In genomic region chr14:50778757-50779483, GRCh38 we compare ENCODE assay signal across 13 cellular contexts. TPM values are rescaled to one million over a fixed set of nuclear protein-coding genes. Genes with fewer than 3 reads are reported as not detected.
DNase-seq lines count a peak whose midpoint lies in the region; ATAC-seq and TF ChIP-seq lines count a peak whose summit lies in the region.
"Had no signal": no experiment of that assay in that cellular context is flagged by ENCODE, and none has a peak within 500 bp of the region (broad histone marks: within the 10 kb centered on the region; RNA-seq: fewer than 3 reads in every experiment).

No MANE protein-coding gene starts in this region.

- no peak for DNase-seq in CD4-positive, alpha-beta T cell
- DNase-seq in H9 (no peak), mesothelial cell of epicardium (ENCODE audit: low spot score in 2 of 2, unreplicated experiment in 2 of 2) (no peak), cerebellum (ENCODE audit: low spot score) (no peak), mesenteric fat pad (ENCODE audit: low spot score) (no peak)
- DNase-seq in activated naive CD8-positive, alpha-beta T cell treated with anti-CD3 and anti-CD28 coated beads, Interleukin-2, amount 10 ng/mL, durations not matched to agents 7 days and 5 days: no peak
- DNase-seq in stimulated activated CD8-positive, alpha-beta memory T cell treated with anti-CD3 and anti-CD28 coated beads, Interleukin-4, amount 100 ng/mL, for 48 hours: no peak
- DNase-seq: foreskin melanocyte; KG1; left colon; OCI-M1; stimulated activated naive CD4-positive, alpha-beta T cell treated with Interleukin-2 at 50 U/mL for 16 hours had no signal

- no peaks in the 10 kb centered on the region for H4K20me1 ChIP-seq in H9 (ENCODE audit: control insufficient read depth, insufficient read depth, insufficient read length)

- no peak overlapping the region for H4K91ac ChIP-seq in H9 (ENCODE audit: insufficient read length, low read depth, low read length)

- H2BK15ac ChIP-seq in H9 (ENCODE audit: low read depth, low read length): no peak overlapping the region

- H3K27me3 ChIP-seq in CD4-positive, alpha-beta T cell (ENCODE audit: control insufficient read depth, insufficient read depth, low read length): no peaks in the 10 kb centered on the region
- H3K27me3 ChIP-seq in H9 (ENCODE audit: insufficient read depth, low read length): no peaks in the 10 kb centered on the region

- H3K4me3 Mint-ChIP-seq in CD4-positive, alpha-beta T cell: no peak overlapping the region
- H3K4me3 Mint-ChIP-seq in H9: no peak overlapping the region
- H3K4me3 Mint-ChIP-seq in activated naive CD8-positive, alpha-beta T cell treated with anti-CD3 and anti-CD28 coated beads, Interleukin-2, amount 10 ng/mL, durations not matched to agents 7 days and 5 days: no peak overlapping the region
- no peak overlapping the region for H3K4me3 Mint-ChIP-seq in mesothelial cell of epicardium

- H2BK20ac ChIP-seq in H9 (ENCODE audit: low read depth, low read length, poor library complexity, severe bottlenecking): no peak overlapping the region

- no peak overlapping the region for H3K18ac ChIP-seq in H9 (ENCODE audit: insufficient read length, low read depth, low read length)

- intact Hi-C loops in CD4-positive, alpha-beta T cell (cut with DNase I, micrococcal nuclease): loop anchor here (1.0 to 10.0 kb wide), 6 partner anchors 81 to 464 kb away; partner anchors contain the start of genes DMAC2L (in 1 of the 2) and L2HGDH (in 1 of the 2)

- H2BK5ac ChIP-seq in H9 (ENCODE audit: insufficient read length, low read length): no peak overlapping the region

- no peak overlapping the region for H3K23ac ChIP-seq in H9 (ENCODE audit: insufficient read length, low read depth, low read length)

- no CpG with 5 or more reads among the region's 5 CpGs for WGBS in H9 (ENCODE audit: extremely low coverage, insufficient read length, low lambda C conversion rate)

- TF ChIP-seq CTCF in CD4-positive, alpha-beta T cell (IDR thresholded peaks at IDR 0.05): no peak
- TF ChIP-seq CTCF in H9 (conservative IDR thresholded peaks at IDR 0.05): no peak
- no peak for TF ChIP-seq CTCF in mesothelial cell of epicardium (IDR thresholded peaks at IDR 0.05; ENCODE audit: unreplicated experiment)

- H3K14ac ChIP-seq in H9 (ENCODE audit: insufficient read depth, low read length): no peak overlapping the region

- no peak overlapping the region for H2AK5ac ChIP-seq in H9 (ENCODE audit: insufficient read length, low read length)

- peak overlapping the region; percentile 54 for H3K27ac Mint-ChIP-seq in CD4-positive, alpha-beta T cell
- H3K27ac Mint-ChIP-seq in H9: peak overlapping the region in 2 of 3 experiments; percentile 14 to 81; a peak in 2 of 7 replicates
- peak overlapping the region; percentile 32 for H3K27ac Mint-ChIP-seq in activated naive CD8-positive, alpha-beta T cell treated with anti-CD3 and anti-CD28 coated beads, Interleukin-2, amount 10 ng/mL, durations not matched to agents 7 days and 5 days
- peak overlapping the region; percentile 1 for H3K27ac Mint-ChIP-seq in mesothelial cell of epicardium

- no peak overlapping the region for H3K4me2 ChIP-seq in H9 (ENCODE audit: insufficient read depth, insufficient read length, low read length)

- no peaks in the 10 kb centered on the region for H3K4me1 ChIP-seq in H9 (ENCODE audit: insufficient read depth, low read length)

- H2AFZ ChIP-seq in H9 (ENCODE audit: low read length): no peak overlapping the region

- no peaks in the 10 kb centered on the region for H3K27me3 Mint-ChIP-seq in CD4-positive, alpha-beta T cell
- no peaks in the 10 kb centered on the region for H3K27me3 Mint-ChIP-seq in H9 (ENCODE audit: low read depth)
- no peaks in the 10 kb centered on the region for H3K27me3 Mint-ChIP-seq in activated naive CD8-positive, alpha-beta T cell treated with anti-CD3 and anti-CD28 coated beads, Interleukin-2, amount 10 ng/mL, durations not matched to agents 7 days and 5 days
- H3K27me3 Mint-ChIP-seq in mesothelial cell of epicardium (ENCODE audit: low read depth): no peaks in the 10 kb centered on the region

- no peak overlapping the region for H3K27ac ChIP-seq in CD4-positive, alpha-beta T cell (ENCODE audit: low read depth, low read length)
- H3K27ac ChIP-seq in H9 (ENCODE audit: insufficient read length, low read depth, low read length): no peak overlapping the region

- H3K56ac ChIP-seq in H9 (ENCODE audit: insufficient read length, low read depth, low read length): no peak overlapping the region

- H4K5ac ChIP-seq in H9 (ENCODE audit: insufficient read length, low read depth, low read length): no peak overlapping the region

- H3K4me1 Mint-ChIP-seq in CD4-positive, alpha-beta T cell (ENCODE audit: low read depth): peaks cover 77% of the 10 kb centered on the region
- H3K4me1 Mint-ChIP-seq in H9 (peaks cover 8 to 12% of the 10 kb centered on the region in 2 experiments), mesothelial cell of epicardium (peaks cover 18% of the 10 kb centered on the region)
- H3K4me1 Mint-ChIP-seq in activated naive CD8-positive, alpha-beta T cell treated with anti-CD3 and anti-CD28 coated beads, Interleukin-2, amount 10 ng/mL, durations not matched to agents 7 days and 5 days: peaks cover 22% of the 10 kb centered on the region

- H2BK120ac ChIP-seq in H9 (ENCODE audit: low read depth, low read length, poor library complexity, severe bottlenecking): no peak overlapping the region

- no peak for ATAC-seq in CD4-positive, alpha-beta T cell (ENCODE audit: poor library complexity)
- no peak for ATAC-seq in activated naive CD8-positive, alpha-beta T cell treated with anti-CD3 and anti-CD28 coated beads, Interleukin-2, amount 10 ng/mL, durations not matched to agents 7 days and 5 days (ENCODE audit: low read depth)
- no peak for ATAC-seq in GM19467 (IDR thresholded peaks at IDR 0.05; ENCODE audit: unreplicated experiment)

- no peaks in the 10 kb centered on the region for H3K9me3 ChIP-seq in CD4-positive, alpha-beta T cell (ENCODE audit: control insufficient read depth, low read length)
- no peaks in the 10 kb centered on the region for H3K9me3 ChIP-seq in H9 (ENCODE audit: control insufficient read depth, low read depth, low read length)

- H3K4ac ChIP-seq in H9 (ENCODE audit: low read depth, low read length): no peak overlapping the region

- CTCF ChIA-PET in CD4-positive, alpha-beta T cell (lab: Charles Lee): interaction anchor here (1.1 to 3.6 kb wide), 9 partner anchors 9 to 247 kb away, joined by 3 to 43 read pairs (median 8); partner anchors contain the start of gene MAP4K5

- POLR2A ChIA-PET in CD4-positive, alpha-beta T cell (lab: Charles Lee): interaction anchor here (0.8 to 4.0 kb wide), 5 partner anchors 12 to 81 kb away, joined by 3 to 35 read pairs (median 4); partner anchors contain the start of gene NIN
- POLR2A ChIA-PET in activated naive CD8-positive, alpha-beta T cell treated with anti-CD3 and anti-CD28 coated beads, Interleukin-2, amount 10 ng/mL, durations not matched to agents 7 days and 5 days (lab: Charles Lee): no interaction called here

- no peaks in the 10 kb centered on the region for H3K79me1 ChIP-seq in H9 (ENCODE audit: insufficient read depth, low read depth, low read length, poor library complexity, severe bottlenecking)

- no peak overlapping the region for H2BK12ac ChIP-seq in H9 (ENCODE audit: insufficient read length, low read depth, low read length)

- H3K9ac ChIP-seq in H9 (ENCODE audit: extremely low read depth, insufficient read length, low read length): no peak overlapping the region

- no peak overlapping the region for H3T11ph ChIP-seq in H9 (ENCODE audit: low read length)

- no peak overlapping the region for H4K8ac ChIP-seq in H9 (replicated peaks; ENCODE audit: insufficient read length, low read depth, low read length)

- H3K36me3 Mint-ChIP-seq in CD4-positive, alpha-beta T cell (ENCODE audit: low read depth): peaks cover 38% of the 10 kb centered on the region
- H3K36me3 Mint-ChIP-seq in H9 (ENCODE audit: insufficient read depth in 1 of 3, low read depth in 3 of 3) (no peaks in the 10 kb centered on the region; a peak in 2 of 7 replicates), mesothelial cell of epicardium (no peaks in the 10 kb centered on the region)
- H3K36me3 Mint-ChIP-seq in activated naive CD8-positive, alpha-beta T cell treated with anti-CD3 and anti-CD28 coated beads, Interleukin-2, amount 10 ng/mL, durations not matched to agents 7 days and 5 days: peaks cover 18% of the 10 kb centered on the region

- no peaks in the 10 kb centered on the region for H3K9me3 Mint-ChIP-seq in CD4-positive, alpha-beta T cell
- H3K9me3 Mint-ChIP-seq in H9 (no peaks in the 10 kb centered on the region), mesothelial cell of epicardium (no peaks in the 10 kb centered on the region)
- no peaks in the 10 kb centered on the region for H3K9me3 Mint-ChIP-seq in activated naive CD8-positive, alpha-beta T cell treated with anti-CD3 and anti-CD28 coated beads, Interleukin-2, amount 10 ng/mL, durations not matched to agents 7 days and 5 days

- H3K79me2 ChIP-seq in H9 (ENCODE audit: insufficient read depth, low read length): no peaks in the 10 kb centered on the region

- H3K23me2 ChIP-seq in H9 (ENCODE audit: insufficient read length, low read depth, low read length, poor library complexity, severe bottlenecking): no peaks in the 10 kb centered on the region

RNA-seq across cellular contexts. Expression of gene NIN, which starts 52.0 kb away (rescaled TPM):
- 10 to 100 TPM; 96.8 to 98.5 TPM for total RNA-seq in CD4-positive, alpha-beta T cell
- total RNA-seq in H9 (2021) (15.4 and 18.4 TPM in 2 replicates), mesothelial cell of epicardium (26.7 to 33.2 TPM (median 29.3 TPM) in 3 replicates), cerebellum (58.8 TPM), mesenteric fat pad (40.3 TPM)
- total RNA-seq in activated naive CD8-positive, alpha-beta T cell treated with anti-CD3 and anti-CD28 coated beads, Interleukin-2, amount 10 ng/mL, durations not matched to agents 7 days and 5 days: 100 to 1,000 TPM; 106 to 113 TPM

Comparison
In these comparisons a context has a peak if more than half of its experiments do, and no peak if none do; other contexts are left out.
1. H3K27ac Mint-ChIP-seq: peak in every context shown above with its lines; median percentile 54 in CD4-positive, alpha-beta T cell; 48 in H9; 32 in activated naive CD8-positive, alpha-beta T cell treated with anti-CD3 and anti-CD28 coated beads, Interleukin-2, amount 10 ng/mL, durations not matched to agents 7 days and 5 days; 1 in mesothelial cell of epicardium.